In genomic region chr6:146111864-146112263, GRCh38 we compare ENCODE assay signal across 14 cellular contexts.
"Had no signal": no experiment of that assay in that cellular context is flagged by ENCODE, and none has a peak within 500 bp of the region (broad histone marks: within the 10 kb centered on the region; RNA-seq: fewer than 3 reads in every experiment).

No MANE protein-coding gene starts in this region.

- DNase-seq: activated CD4-positive, alpha-beta T cell treated with anti-CD3 and anti-CD28 coated beads, Interleukin-2, amount 10 ng/mL, durations not matched to agents 24 days and 14 days; activated CD8-positive, alpha-beta memory T cell treated with anti-CD3 and anti-CD28 coated beads for 24 hours; activated naive CD4-positive, alpha-beta T cell treated with Interleukin-2 at 50 U/mL for 16 hours; caudate nucleus; effector CD4-positive, alpha-beta T cell; lower lobe of right lung; naive thymus-derived CD4-positive, alpha-beta T cell; posterior cingulate gyrus; small intestine; T-cell had no signal

- ATAC-seq: lower lobe of right lung; naive thymus-derived CD4-positive, alpha-beta T cell; T-cell had no signal

- H3K27ac Mint-ChIP-seq: activated CD4-positive, alpha-beta T cell treated with anti-CD3 and anti-CD28 coated beads, Interleukin-2, amount 10 ng/mL, durations not matched to agents 24 days and 14 days; naive thymus-derived CD4-positive, alpha-beta T cell; T-cell had no signal

- H3K36me3 ChIP-seq: lower lobe of right lung, neutrophil, right atrium auricular region, tibial nerve had no signal

- H3K4me3 ChIP-seq: coronary artery, lower lobe of right lung, right atrium auricular region, tibial nerve had no signal

- H3K27me3 Mint-ChIP-seq: activated CD4-positive, alpha-beta T cell treated with anti-CD3 and anti-CD28 coated beads, Interleukin-2, amount 10 ng/mL, durations not matched to agents 24 days and 14 days had no signal

- H3K27me3 ChIP-seq: neutrophil, right atrium auricular region, tibial nerve had no signal

- H3K4me1 ChIP-seq: lower lobe of right lung, right atrium auricular region, tibial nerve had no signal

- H3K9me3 Mint-ChIP-seq: activated CD4-positive, alpha-beta T cell treated with anti-CD3 and anti-CD28 coated beads, Interleukin-2, amount 10 ng/mL, durations not matched to agents 24 days and 14 days had no signal

- H3K9me3 ChIP-seq: neutrophil had no signal

- H3K4me3 Mint-ChIP-seq: activated CD4-positive, alpha-beta T cell treated with anti-CD3 and anti-CD28 coated beads, Interleukin-2, amount 10 ng/mL, durations not matched to agents 24 days and 14 days; naive thymus-derived CD4-positive, alpha-beta T cell; T-cell had no signal

- H3K27ac ChIP-seq: coronary artery, lower lobe of right lung, neutrophil, right atrium auricular region, tibial nerve had no signal

- H3K4me1 Mint-ChIP-seq: activated CD4-positive, alpha-beta T cell treated with anti-CD3 and anti-CD28 coated beads, Interleukin-2, amount 10 ng/mL, durations not matched to agents 24 days and 14 days; naive thymus-derived CD4-positive, alpha-beta T cell; T-cell had no signal

- H3K36me3 Mint-ChIP-seq: T-cell had no signal
